9 cellular contexts compared by ENCODE assay signal in the genomic region with DNA sequence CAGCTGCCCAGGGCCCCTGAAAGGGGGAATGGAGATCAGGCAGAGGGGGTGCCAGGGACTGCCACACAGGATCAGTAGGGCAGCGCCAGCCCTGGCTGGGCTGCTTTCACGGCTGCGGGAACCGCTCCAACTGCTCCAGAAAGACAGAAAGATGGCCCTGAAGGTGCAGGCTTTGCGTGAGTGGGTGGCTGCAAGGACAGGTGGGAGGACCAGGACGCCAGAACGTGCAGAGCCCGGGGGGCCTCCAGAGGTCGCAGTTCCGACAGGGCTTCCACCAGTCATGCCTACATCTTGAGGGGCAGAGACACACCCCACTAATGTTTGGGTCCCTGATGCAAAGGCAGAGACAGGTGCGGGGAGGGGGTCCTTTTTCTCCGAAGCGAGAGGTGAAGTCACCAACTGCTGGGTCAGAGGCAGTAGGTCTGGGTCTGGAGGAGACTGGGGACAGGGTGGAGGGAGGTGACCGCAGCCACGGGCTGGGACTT. TPM values are rescaled to one million over a fixed set of nuclear protein-coding genes. Genes with fewer than 3 reads are reported as not detected.
DNase-seq lines count a peak whose midpoint lies in the region; ATAC-seq and TF ChIP-seq lines count a peak whose summit lies in the region.
"Had no signal": no experiment of that assay in that cellular context is flagged by ENCODE, and none has a peak within 500 bp of the region (broad histone marks: within the 10 kb centered on the region; RNA-seq: fewer than 3 reads in every experiment).

No MANE protein-coding gene starts in this region.

- H3K36me3 ChIP-seq in duodenal mucosa (ENCODE audit: control insufficient read depth in 1 of 2, insufficient read depth in 2 of 2, low read length in 2 of 2) = peaks cover 0 to 3% of the 10 kb centered on the region in 2 donors

- H3K9ac ChIP-seq in duodenal mucosa (ENCODE audit: low read depth in 1 of 2, low read length in 2 of 2) = peak overlapping the region; percentile 4 to 98

- no peak for TF ChIP-seq CTCF in natural killer cell (IDR thresholded peaks at IDR 0.05)

- peak overlapping the region; percentile 98 for H3K27ac ChIP-seq in duodenal mucosa (ENCODE audit: low read depth, low read length)

- no peak for ATAC-seq in activated CD4-positive, alpha-beta T cell treated with anti-CD3 and anti-CD28 coated beads for 36 hours
- ATAC-seq in natural killer cell = peak in 1 of 3 donors; percentile 5
- no peak for ATAC-seq in GM21786 (IDR thresholded peaks at IDR 0.05; ENCODE audit: unreplicated experiment)

- POLR2A ChIA-PET in activated CD4-positive, alpha-beta T cell treated with anti-CD3 and anti-CD28 coated beads for 36 hours (lab: Charles Lee) = no interaction called here

- peaks cover 37 to 45% of the 10 kb centered on the region in 2 donors for H3K4me1 ChIP-seq in duodenal mucosa (ENCODE audit: control insufficient read depth in 1 of 2, insufficient read depth in 2 of 2, low read length in 2 of 2)

- peaks cover 38% of the 10 kb centered on the region for H3K4me1 Mint-ChIP-seq in activated CD4-positive, alpha-beta T cell treated with anti-CD3 and anti-CD28 coated beads for 36 hours
- peaks cover 54 to 66% of the 10 kb centered on the region in 2 donors for H3K4me1 Mint-ChIP-seq in natural killer cell

- H3K27me3 Mint-ChIP-seq in activated CD4-positive, alpha-beta T cell treated with anti-CD3 and anti-CD28 coated beads for 36 hours = no peaks in the 10 kb centered on the region
- peaks cover 0 to 4% of the 10 kb centered on the region in 2 donors for H3K27me3 Mint-ChIP-seq in natural killer cell (ENCODE audit: low read depth in 2 of 2)

- H3K36me3 Mint-ChIP-seq in activated CD4-positive, alpha-beta T cell treated with anti-CD3 and anti-CD28 coated beads for 36 hours (ENCODE audit: low read depth) = peaks cover 6% of the 10 kb centered on the region
- H3K36me3 Mint-ChIP-seq in natural killer cell = no peaks in the 10 kb centered on the region

- DNase-seq in activated CD4-positive, alpha-beta T cell treated with anti-CD3 and anti-CD28 coated beads for 36 hours = no peak
- DNase-seq in activated CD4-positive, alpha-beta T cell treated with anti-CD3 and anti-CD28 coated beads for 48 hours = no peak
- DNase-seq in NCI-H69 (lab: John Stamatoyannopoulos, UW) (peak; percentile 63), natural killer cell (peak; percentile 51), DMS114 treated with DMSO at 0.1 percent for 48 hours (lab: John Stamatoyannopoulos, UW; ENCODE audit: unreplicated experiment) (no peak), HuH-7.5 (ENCODE audit: low spot score) (no peak)

- intact Hi-C loops in activated CD4-positive, alpha-beta T cell treated with anti-CD3 and anti-CD28 coated beads for 36 hours (cut with DNase I, micrococcal nuclease) = loop anchor here (1.0 to 10.0 kb wide), 15 partner anchors 18 to 518 kb away; partner anchors contain the start of genes TBC1D24 (in 2 of the 2), ABCA3 (in 1 of the 2), CCNF (in 1 of the 2) and CEMP1 (in 1 of the 2)
- intact Hi-C loops in natural killer cell (cut with micrococcal nuclease) = loop anchor here (1.0 to 5.0 kb wide), 2 partner anchors 19 to 171 kb away; partner anchors contain the start of gene ABCA3

- H3K27ac Mint-ChIP-seq in activated CD4-positive, alpha-beta T cell treated with anti-CD3 and anti-CD28 coated beads for 36 hours = peak overlapping the region; percentile 77
- peak overlapping the region; percentile 89 to 91 for H3K27ac Mint-ChIP-seq in natural killer cell

- no peaks in the 10 kb centered on the region for H3K9me3 Mint-ChIP-seq in activated CD4-positive, alpha-beta T cell treated with anti-CD3 and anti-CD28 coated beads for 36 hours (ENCODE audit: low read depth)
- no peaks in the 10 kb centered on the region for H3K9me3 Mint-ChIP-seq in natural killer cell

- no peaks in the 10 kb centered on the region for H3K27me3 ChIP-seq in duodenal mucosa (ENCODE audit: control insufficient read depth in 1 of 2, insufficient read depth in 2 of 2, low read length in 2 of 2)

- no peaks in the 10 kb centered on the region for H3K9me3 ChIP-seq in duodenal mucosa (ENCODE audit: control insufficient read depth in 1 of 2, low read length in 2 of 2)

- peak overlapping the region; percentile 83 for H3K4me3 Mint-ChIP-seq in activated CD4-positive, alpha-beta T cell treated with anti-CD3 and anti-CD28 coated beads for 36 hours
- peak overlapping the region; percentile 92 for H3K4me3 Mint-ChIP-seq in natural killer cell

- H3K4me3 ChIP-seq in duodenal mucosa (ENCODE audit: low read depth in 1 of 2, low read length in 2 of 2) = peak overlapping the region; percentile 34 to 51

- CTCF ChIA-PET in activated CD4-positive, alpha-beta T cell treated with anti-CD3 and anti-CD28 coated beads for 36 hours (lab: Charles Lee) = interaction anchor here (0.6 to 0.7 kb wide), 2 partner anchors 124 to 307 kb away, joined by 3 to 4 read pairs; no protein-coding TSS in a partner anchor

RNA-seq across cellular contexts. Expression of gene ATP6V0C, which starts 0.8 kb away (rescaled TPM):
- 100 to 1,000 TPM in 1 of 2 experiments, 10 to 100 TPM in 1; 91.7 to 130 TPM for total RNA-seq in activated CD4-positive, alpha-beta T cell treated with anti-CD3 and anti-CD28 coated beads for 36 hours
- 100 to 1,000 TPM; 183 to 242 (median 217) TPM for total RNA-seq in natural killer cell

RNA-seq across cellular contexts. Expression of gene AMDHD2, which starts 7.2 kb away (rescaled TPM):
- total RNA-seq in activated CD4-positive, alpha-beta T cell treated with anti-CD3 and anti-CD28 coated beads for 36 hours = 10 to 100 TPM; 20.9 to 31.6 TPM
- total RNA-seq in natural killer cell = 100 to 1,000 TPM; 129 to 162 (median 144) TPM

RNA-seq across cellular contexts. Expression of gene CEMP1, which starts 18.2 kb away (rescaled TPM):
- not detected for total RNA-seq in activated CD4-positive, alpha-beta T cell treated with anti-CD3 and anti-CD28 coated beads for 36 hours
- under 1 TPM; 0.28 to 0.56 (median 0.45) TPM for total RNA-seq in natural killer cell
- total RNA-seq: aorta had no signal

RNA-seq across cellular contexts. Expression of gene PDPK1, which starts 24.9 kb away (rescaled TPM):
- total RNA-seq in activated CD4-positive, alpha-beta T cell treated with anti-CD3 and anti-CD28 coated beads for 36 hours = 10 to 100 TPM; 30.4 to 34.5 TPM
- 10 to 100 TPM; 63.1 to 80.7 (median 73.5) TPM for total RNA-seq in natural killer cell

RNA-seq across cellular contexts. Expression of gene TBC1D24, which starts 38.0 kb away (rescaled TPM):
- total RNA-seq in activated CD4-positive, alpha-beta T cell treated with anti-CD3 and anti-CD28 coated beads for 36 hours = 10 to 100 TPM; 10.4 to 12.7 TPM
- total RNA-seq in natural killer cell = 10 to 100 TPM in 2 of 3 donors, 1 to 10 TPM in 1; 7.2 to 13.0 (median 10.9) TPM

Comparison
In these comparisons a context has a peak if more than half of its experiments do, and no peak if none do; other contexts are left out.
1. DNase-seq: peak in NCI-H69 (single experiment) and natural killer cell (single experiment); none in activated CD4-positive, alpha-beta T cell treated with anti-CD3 and anti-CD28 coated beads for 36 hours (single experiment), activated CD4-positive, alpha-beta T cell treated with anti-CD3 and anti-CD28 coated beads for 48 hours (single experiment), DMS114 treated with DMSO at 0.1 percent for 48 hours (single experiment) and HuH-7.5 (single experiment).